In genomic region chr2:233700028-233700635, GRCh38 we compare ENCODE assay signal across 6 cellular contexts. TPM values are rescaled to one million over a fixed set of nuclear protein-coding genes. Genes with fewer than 3 reads are reported as not detected.
DNase-seq lines count a peak whose midpoint lies in the region; ATAC-seq and TF ChIP-seq lines count a peak whose summit lies in the region.
"Had no signal": no experiment of that assay in that cellular context is flagged by ENCODE, and none has a peak within 500 bp of the region (broad histone marks: within the 10 kb centered on the region; RNA-seq: fewer than 3 reads in every experiment).

No MANE protein-coding gene starts in this region.

- POLR2A ChIA-PET in activated CD4-positive, alpha-beta memory T cell treated with anti-CD3 and anti-CD28 coated beads for 36 hours (lab: Charles Lee): no interaction called here

- no peak for TF ChIP-seq POLR2A in esophagus squamous epithelium (IDR thresholded peaks at IDR 0.05)

- H3K9me3 Mint-ChIP-seq in activated CD4-positive, alpha-beta memory T cell treated with anti-CD3 and anti-CD28 coated beads for 36 hours: no peaks in the 10 kb centered on the region

- intact Hi-C loops in esophagus squamous epithelium (cut with DNase I) (no loop called here), posterior vena cava (cut with DNase I) (no loop called here)
- intact Hi-C loops in activated CD4-positive, alpha-beta memory T cell treated with anti-CD3 and anti-CD28 coated beads for 36 hours (cut with micrococcal nuclease): no loop called here

- H3K36me3 Mint-ChIP-seq in activated CD4-positive, alpha-beta memory T cell treated with anti-CD3 and anti-CD28 coated beads for 36 hours: no peaks in the 10 kb centered on the region

- H3K9me3 ChIP-seq in esophagus squamous epithelium (no peaks in the 10 kb centered on the region), thoracic aorta (no peaks in the 10 kb centered on the region)

- H3K4me1 ChIP-seq in esophagus squamous epithelium (peaks cover 0 to 48% (median 7%) of the 10 kb centered on the region in 3 donors), thoracic aorta (ENCODE audit: control insufficient read depth in 1 of 2, low read depth in 2 of 2) (peaks cover 0 to 5% of the 10 kb centered on the region in 2 donors)

- WGBS in esophagus squamous epithelium, 2 donors: 6 to 20% methylated on average over 1 of the region's 1 CpG

- H3K27ac ChIP-seq in esophagus squamous epithelium: peak overlapping the region; percentile 77 to 92 (median 82)
- peak overlapping the region in 1 of 2 donors; percentile 18 for H3K27ac ChIP-seq in thoracic aorta

- no peak for TF ChIP-seq CTCF in esophagus squamous epithelium (IDR thresholded peaks at IDR 0.05)
- TF ChIP-seq CTCF in thoracic aorta (IDR thresholded peaks at IDR 0.05): no peak

- DNase-seq in NCI-H2196 treated with DMSO at 0.1 percent for 48 hours (lab: John Stamatoyannopoulos, UW; ENCODE audit: unreplicated experiment): peak; percentile 50
- DNase-seq in esophagus squamous epithelium (lab: John Stamatoyannopoulos, UW): no peak
- no peak for DNase-seq in thoracic aorta (ENCODE audit: low spot score)
- DNase-seq in posterior vena cava (ENCODE audit: low spot score): no peak
- no peak for DNase-seq in activated CD4-positive, alpha-beta memory T cell treated with anti-CD3 and anti-CD28 coated beads for 36 hours
- DNase-seq: activated naive CD4-positive, alpha-beta T cell treated with Interleukin-2 at 50 U/mL for 16 hours had no signal

- no peak overlapping the region for H3K27ac Mint-ChIP-seq in activated CD4-positive, alpha-beta memory T cell treated with anti-CD3 and anti-CD28 coated beads for 36 hours

- CTCF ChIA-PET in activated CD4-positive, alpha-beta memory T cell treated with anti-CD3 and anti-CD28 coated beads for 36 hours (lab: Charles Lee): interaction anchor here (1.5 kb wide), 1 partner anchor 11 kb away, joined by 6 read pairs; no protein-coding TSS in a partner anchor

- no peaks in the 10 kb centered on the region for H3K36me3 ChIP-seq in esophagus squamous epithelium
- H3K36me3 ChIP-seq in thoracic aorta: no peaks in the 10 kb centered on the region

- ATAC-seq in thoracic aorta (ENCODE audit: insufficient number of reproducible peaks, low FRiP score, low read depth): peak; percentile 76

- no peak overlapping the region for H3K4me3 Mint-ChIP-seq in activated CD4-positive, alpha-beta memory T cell treated with anti-CD3 and anti-CD28 coated beads for 36 hours

- no peaks in the 10 kb centered on the region for H3K27me3 ChIP-seq in esophagus squamous epithelium
- no peaks in the 10 kb centered on the region for H3K27me3 ChIP-seq in thoracic aorta (replicated peaks; ENCODE audit: insufficient read depth)

- no peaks in the 10 kb centered on the region for H3K4me1 Mint-ChIP-seq in activated CD4-positive, alpha-beta memory T cell treated with anti-CD3 and anti-CD28 coated beads for 36 hours (ENCODE audit: low read depth)

- peaks cover 5% of the 10 kb centered on the region for H3K27me3 Mint-ChIP-seq in activated CD4-positive, alpha-beta memory T cell treated with anti-CD3 and anti-CD28 coated beads for 36 hours

- H3K4me3 ChIP-seq in esophagus squamous epithelium: no peak overlapping the region
- no peak overlapping the region for H3K4me3 ChIP-seq in thoracic aorta

RNA-seq across cellular contexts. Expression of gene UGT1A6, which starts 7.4 kb away (rescaled TPM):
- total RNA-seq in esophagus squamous epithelium (10 to 100 TPM; 30.8 to 67.1 (median 61.3) TPM), thoracic aorta (not detected), posterior vena cava (not detected)
- total RNA-seq in activated CD4-positive, alpha-beta memory T cell treated with anti-CD3 and anti-CD28 coated beads for 36 hours: not detected

RNA-seq across cellular contexts. Expression of gene UGT1A5, which starts 12.6 kb away (rescaled TPM):
- total RNA-seq in esophagus squamous epithelium (1 to 10 TPM in 3 of 4 donors, under 1 TPM in 1; 0.67 to 9.7 (median 5.8) TPM), thoracic aorta (not detected), posterior vena cava (not detected)
- total RNA-seq in activated CD4-positive, alpha-beta memory T cell treated with anti-CD3 and anti-CD28 coated beads for 36 hours: not detected

RNA-seq across cellular contexts. Expression of gene UGT1A4, which starts 18.4 kb away (rescaled TPM):
- total RNA-seq in esophagus squamous epithelium (1 to 10 TPM; 1.1 to 7.4 (median 3.4) TPM), thoracic aorta (not detected), posterior vena cava (not detected)
- not detected for total RNA-seq in activated CD4-positive, alpha-beta memory T cell treated with anti-CD3 and anti-CD28 coated beads for 36 hours

RNA-seq across cellular contexts. Expression of gene UGT1A7, which starts 18.4 kb away (rescaled TPM):
- total RNA-seq in esophagus squamous epithelium: 100 to 1,000 TPM in 1 of 4 donors, 10 to 100 TPM in 3; 28.1 to 145 (median 78.5) TPM
- total RNA-seq in thoracic aorta: under 1 TPM in 1 of 2 donors, not detected in 1; 0.35 TPM
- not detected for total RNA-seq in posterior vena cava
- not detected for total RNA-seq in activated CD4-positive, alpha-beta memory T cell treated with anti-CD3 and anti-CD28 coated beads for 36 hours

RNA-seq across cellular contexts. Expression of gene UGT1A9, which starts 28.4 kb away (rescaled TPM):
- 1 to 10 TPM in 2 of 4 donors, under 1 TPM in 2; 0.49 to 1.7 (median 1.2) TPM for total RNA-seq in esophagus squamous epithelium
- not detected for total RNA-seq in thoracic aorta
- not detected for total RNA-seq in posterior vena cava
- not detected for total RNA-seq in activated CD4-positive, alpha-beta memory T cell treated with anti-CD3 and anti-CD28 coated beads for 36 hours

Comparison
In these comparisons a context has a peak if more than half of its experiments do, and no peak if none do; other contexts are left out.
1. RNA of gene UGT1A6, which starts 7.4 kb away (total RNA-seq): 30.8 to 67.1 TPM in esophagus squamous epithelium; not detected in thoracic aorta, not detected in posterior vena cava and not detected in activated CD4-positive, alpha-beta memory T cell treated with anti-CD3 and anti-CD28 coated beads for 36 hours; every median in the first group is over 10 times any median in the second.